Comparison of ENCODE assay signal across 30 cellular contexts in the genomic region with DNA sequence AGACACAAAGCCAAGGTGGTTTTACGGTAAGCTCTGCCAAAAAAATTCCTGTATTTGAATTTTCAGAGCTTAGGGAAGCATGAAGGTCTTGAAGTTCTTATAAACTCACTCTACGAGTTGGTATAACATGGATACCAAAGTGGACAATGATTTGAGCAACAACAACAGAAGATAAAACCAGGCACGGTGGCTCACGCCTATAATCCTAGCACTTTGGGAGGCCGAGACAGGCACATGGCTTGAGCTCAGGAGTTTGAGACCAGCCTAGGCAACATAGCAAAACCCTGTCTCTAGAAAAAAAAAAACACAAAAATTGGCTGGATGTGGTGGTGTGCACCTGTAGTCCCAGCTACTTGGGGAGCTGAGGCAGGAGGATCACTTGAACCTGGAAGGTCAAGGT. TPM values are rescaled to one million over a fixed set of nuclear protein-coding genes. Genes with fewer than 3 reads are reported as not detected.
DNase-seq lines count a peak whose midpoint lies in the region; ATAC-seq, FAIRE-seq and TF ChIP-seq lines count a peak whose summit lies in the region.
"Had no signal": no experiment of that assay in that cellular context is flagged by ENCODE, and none has a peak within 500 bp of the region (broad histone marks: within the 10 kb centered on the region; RNA-seq: fewer than 3 reads in every experiment).

No MANE protein-coding gene starts in this region.

- no peaks in the 10 kb centered on the region for H3K36me3 ChIP-seq in esophagus muscularis mucosa
- no peaks in the 10 kb centered on the region for H3K36me3 ChIP-seq in thyroid gland
- no peaks in the 10 kb centered on the region for H3K36me3 ChIP-seq in small intestine (ENCODE audit: control insufficient read depth in 2 of 2, insufficient read depth in 2 of 2, low read length in 2 of 2)
- H3K36me3 ChIP-seq: BE2C, BLaER1 had no signal

- 95% methylated on average over 5 of the region's 5 CpGs for WGBS in esophagus muscularis mucosa
- WGBS in thyroid gland, 2 donors = 34 to 43% methylated on average over 5 of the region's 5 CpGs
- WGBS in small intestine, 3 donors = 95 to 99% (median 96%) methylated on average over 5 of the region's 5 CpGs

- no peak for TF ChIP-seq CTCF in esophagus muscularis mucosa (IDR thresholded peaks at IDR 0.05)
- no peak for TF ChIP-seq CTCF in thyroid gland (IDR thresholded peaks at IDR 0.05)

- no peak for ATAC-seq in HG03045 (IDR thresholded peaks at IDR 0.05; ENCODE audit: unreplicated experiment)
- ATAC-seq: GM12878 had no signal

- no peak overlapping the region for H3K4me3 ChIP-seq in esophagus muscularis mucosa
- no peak overlapping the region for H3K4me3 ChIP-seq in thyroid gland (replicated peaks in 1 of 3)
- H3K4me3 ChIP-seq in small intestine (ENCODE audit: low read depth in 1 of 2, low read length in 2 of 2) = no peak overlapping the region
- H3K4me3 ChIP-seq: BLaER1, GM12878 had no signal

- intact Hi-C loops in esophagus muscularis mucosa (cut with DNase I) (no loop called here), thyroid gland (cut with DNase I) (no loop called here)

- TF ChIP-seq POLR2A in esophagus muscularis mucosa (IDR thresholded peaks at IDR 0.05; ENCODE audit: low read depth) (no peak), thyroid gland (IDR thresholded peaks at IDR 0.05) (no peak)

- FAIRE-seq in small intestine (lab: Jason Lieb, UNC) = no peak
- FAIRE-seq: A204.1, GM12878, GM12892, GM18507 had no signal

- no peak overlapping the region for H3K27ac ChIP-seq in esophagus muscularis mucosa (replicated peaks in 1 of 4)
- H3K27ac ChIP-seq in thyroid gland = peak overlapping the region; percentile 52 to 90 (median 77)
- H3K27ac ChIP-seq in small intestine (ENCODE audit: low read depth in 1 of 2, low read length in 1 of 2) = no peak overlapping the region
- H3K27ac ChIP-seq: BLaER1 had no signal

- no peaks in the 10 kb centered on the region for H3K27me3 ChIP-seq in esophagus muscularis mucosa
- H3K27me3 ChIP-seq in thyroid gland = no peaks in the 10 kb centered on the region
- H3K27me3 ChIP-seq in small intestine (ENCODE audit: control insufficient read depth in 2 of 2, insufficient read depth in 2 of 2, low read length in 2 of 2) = no peaks in the 10 kb centered on the region
- H3K27me3 ChIP-seq: BE2C, BLaER1 had no signal

- peaks cover 2 to 12% (median 10%) of the 10 kb centered on the region in 4 donors for H3K4me1 ChIP-seq in esophagus muscularis mucosa
- H3K4me1 ChIP-seq in thyroid gland = peaks cover 16 to 28% of the 10 kb centered on the region in 2 donors
- H3K4me1 ChIP-seq in small intestine (ENCODE audit: control insufficient read depth in 2 of 2, insufficient read depth in 1 of 2, low read depth in 1 of 2, low read length in 1 of 2) = peaks cover 0 to 2% of the 10 kb centered on the region in 2 donors
- H3K4me1 ChIP-seq: BE2C had no signal

- no peak for TF ChIP-seq EP300 in esophagus muscularis mucosa (IDR thresholded peaks at IDR 0.05)

- DNase-seq in ecto neural progenitor cell (ENCODE audit: low spot score) (peak; percentile 10), esophagus muscularis mucosa (ENCODE audit: extremely low spot score) (peak; percentile 39), thyroid gland (peak; percentile 63 to 67), HCEC 1CT (no peak), small intestine (no peak)
- DNase-seq: 8988T; ACHN; BE2C; C1 segment of cervical spinal cord; CD4-positive, alpha-beta memory T cell; CD4-positive, CD25-positive, alpha-beta regulatory T cell; CD8-positive, alpha-beta memory T cell; COR-L47; DMS 273 treated with DMSO at 0.1 percent for 48 hours; DMS153; DMS53; DMS79; DND-41; EL; GDM1 had no signal

- H3K9me3 ChIP-seq in esophagus muscularis mucosa (peaks cover 0 to 4% (median 0%) of the 10 kb centered on the region in 4 donors), thyroid gland (no peaks in the 10 kb centered on the region), small intestine (ENCODE audit: control insufficient read depth, low read depth) (no peaks in the 10 kb centered on the region)
- H3K9me3 ChIP-seq: BE2C had no signal

RNA-seq across cellular contexts. Expression of gene TOB1, which starts 12.9 kb away (rescaled TPM):
- total RNA-seq in esophagus muscularis mucosa = 10 to 100 TPM; 26.7 to 34.4 (median 31.0) TPM
- total RNA-seq in thyroid gland = 10 to 100 TPM; 28.1 to 46.4 (median 31.1) TPM
- polyA plus RNA-seq in small intestine = 10 to 100 TPM; 24.6 to 42.0 (median 34.4) TPM

RNA-seq across cellular contexts. Expression of gene WFIKKN2, which starts 43.7 kb away (rescaled TPM):
- under 1 TPM; 0.42 to 0.75 (median 0.60) TPM for total RNA-seq in esophagus muscularis mucosa
- total RNA-seq in thyroid gland = under 1 TPM in 1 of 4 donors, not detected in 3; 0.11 TPM
- polyA plus RNA-seq in small intestine = under 1 TPM in 1 of 3 donors, not detected in 2; 0.10 TPM
- total RNA-seq: A673; CD4-positive, alpha-beta memory T cell; CD4-positive, CD25-positive, alpha-beta regulatory T cell; CD8-positive, alpha-beta memory T cell; Daoy; G401 had no signal
- polyA plus RNA-seq: CD14-positive monocyte; CD4-positive, alpha-beta memory T cell; CD4-positive, CD25-positive, alpha-beta regulatory T cell; CD8-positive, alpha-beta memory T cell; GM12878 had no signal

Comparison
In these comparisons a context has a peak if more than half of its experiments do, and no peak if none do; other contexts are left out.
1. DNase-seq: peak in ecto neural progenitor cell (single experiment), esophagus muscularis mucosa (single experiment) and thyroid gland (2 of 2); none in HCEC 1CT (single experiment) and small intestine (single experiment).
2. H3K27ac ChIP-seq: peak in thyroid gland (3 of 3); none in esophagus muscularis mucosa (0 of 4) and small intestine (0 of 2).